ENCODE assay signal across 24 cellular contexts in genomic region chr5:166562246-166562645, GRCh38.
DNase-seq lines count a peak whose midpoint lies in the region; ATAC-seq, FAIRE-seq and TF ChIP-seq lines count a peak whose summit lies in the region.
"Had no signal": no experiment of that assay in that cellular context is flagged by ENCODE, and none has a peak within 500 bp of the region (broad histone marks: within the 10 kb centered on the region; RNA-seq: fewer than 3 reads in every experiment).

No MANE protein-coding gene starts in this region.

- no peak for FAIRE-seq in bronchial epithelial cell (lab: Jason Lieb, UNC)
- FAIRE-seq: frontal cortex, GM12878, H54 had no signal

- intact Hi-C loops in Right ventricle myocardium superior (cut with DNase I): no loop called here

- DNase-seq in Right ventricle myocardium superior (no peak), right atrium auricular region (ENCODE audit: low spot score) (no peak), NOMO-1 (lab: John Stamatoyannopoulos, UW; ENCODE audit: unreplicated experiment in 2 of 2) (peak; percentile 35 to 77), bronchial epithelial cell (ENCODE audit: low read depth) (peak; percentile 29), NCI-H187 treated with DMSO at 0.1 percent for 48 hours (lab: John Stamatoyannopoulos, UW) (no peak), germinal center (ENCODE audit: low spot score) (no peak)
- no peak for DNase-seq in stimulated activated CD4-positive, alpha-beta T cell treated with anti-CD3 and anti-CD28 coated beads, Interleukin-2, amount 100 ng/mL, for 24 hours
- DNase-seq: activated CD4-positive, alpha-beta T cell treated with anti-CD3 and anti-CD28 coated beads, Interleukin-2, amount 50 U/mL, for 1 hour; activated CD8-positive, alpha-beta memory T cell treated with anti-CD3 and anti-CD28 coated beads, Interleukin-2, amount 50 U/mL, for 48 hours; activated effector memory CD4-positive, alpha-beta T cell treated with anti-CD3 and anti-CD28 coated beads, Interleukin-2, amount 50 U/mL, for 16 hours; DMS153; left cardiac atrium; midbrain; NCI-H1930; NCI-H446; stimulated activated CD8-positive, alpha-beta memory T cell treated with anti-CD3 and anti-CD28 coated beads, Interleukin-4, amount 100 ng/mL, for 48 hours; substantia nigra had no signal

- H3K36me3 ChIP-seq in right atrium auricular region (no peaks in the 10 kb centered on the region), bronchial epithelial cell (ENCODE audit: control insufficient read depth, insufficient read depth, low read length) (no peaks in the 10 kb centered on the region)
- H3K36me3 ChIP-seq: cardiac muscle cell had no signal

- TF ChIP-seq CTCF in right atrium auricular region (IDR thresholded peaks at IDR 0.05) (no peak), bronchial epithelial cell (IDR thresholded peaks at IDR 0.05; ENCODE audit: insufficient read depth, low read length, severe bottlenecking) (no peak)

- peaks cover 0 to 14% of the 10 kb centered on the region in 2 donors for H3K9me3 ChIP-seq in right atrium auricular region

- ATAC-seq in Right ventricle myocardium superior (ENCODE audit: poor library complexity) (peak; percentile 80), HG03159 (IDR thresholded peaks at IDR 0.05; ENCODE audit: unreplicated experiment) (no peak)
- ATAC-seq: GM12878, left cardiac atrium, Panc1 had no signal

- H3K4me1 ChIP-seq in right atrium auricular region: no peaks in the 10 kb centered on the region

- no peak overlapping the region for H3K27ac ChIP-seq in right atrium auricular region
- H3K27ac ChIP-seq: cardiac muscle cell, epithelial cell of prostate had no signal

- H3K27me3 ChIP-seq in right atrium auricular region: no peaks in the 10 kb centered on the region
- no peaks in the 10 kb centered on the region for H3K27me3 ChIP-seq in bronchial epithelial cell (ENCODE audit: control insufficient read depth, insufficient read depth, low read length)
- H3K27me3 ChIP-seq: cardiac muscle cell had no signal

- H3K4me3 ChIP-seq in right atrium auricular region (no peak overlapping the region), bronchial epithelial cell (ENCODE audit: low read depth, low read length) (no peak overlapping the region)
- H3K4me3 ChIP-seq: cardiac muscle cell, GM12878 had no signal

Comparison
In these comparisons a context has a peak if more than half of its experiments do, and no peak if none do; other contexts are left out.
1. DNase-seq: peak in NOMO-1 (2 of 2) and bronchial epithelial cell (single experiment); none in Right ventricle myocardium superior (single experiment), right atrium auricular region (single experiment), NCI-H187 treated with DMSO at 0.1 percent for 48 hours (single experiment), germinal center (single experiment) and stimulated activated CD4-positive, alpha-beta T cell treated with anti-CD3 and anti-CD28 coated beads, Interleukin-2, amount 100 ng/mL, for 24 hours (0 of 2).